16 cellular contexts compared by ENCODE assay signal in the genomic region with DNA sequence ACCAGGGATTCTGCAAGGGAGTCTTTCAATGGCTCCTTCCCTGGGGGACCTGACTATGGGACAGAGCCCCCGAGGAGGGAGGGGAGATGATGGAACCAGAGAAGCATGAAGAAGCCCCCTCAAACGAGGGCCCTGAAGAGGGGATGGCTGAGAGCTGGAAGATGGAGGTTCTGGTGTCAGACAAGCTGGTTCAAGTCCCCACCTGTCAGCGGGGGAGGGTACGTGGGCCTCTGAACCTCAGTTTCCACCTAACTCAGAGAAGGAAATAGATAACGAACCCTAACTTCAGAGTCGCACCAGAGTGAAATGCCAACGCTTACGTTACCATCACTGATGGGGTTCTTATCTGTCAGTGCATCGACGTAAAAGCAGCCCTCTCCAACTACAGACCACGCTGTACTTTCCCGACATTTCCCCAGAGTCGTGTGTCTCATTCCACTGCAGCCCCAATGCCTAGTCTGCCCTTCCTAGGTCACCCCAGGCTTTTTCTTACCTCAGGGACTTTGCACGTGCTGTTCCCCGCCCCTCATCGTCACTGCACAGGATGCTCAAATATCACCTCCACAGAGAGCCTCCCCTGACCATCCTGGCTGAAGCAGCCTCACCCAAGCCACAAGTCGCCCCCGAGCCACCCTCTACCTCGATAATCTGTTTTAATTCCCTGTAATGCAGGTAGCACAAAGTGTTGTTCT.
DNase-seq lines count a peak whose midpoint lies in the region; ATAC-seq, FAIRE-seq and TF ChIP-seq lines count a peak whose summit lies in the region.
"Had no signal": no experiment of that assay in that cellular context is flagged by ENCODE, and none has a peak within 500 bp of the region (broad histone marks: within the 10 kb centered on the region; RNA-seq: fewer than 3 reads in every experiment).

No MANE protein-coding gene starts in this region.

- CTCF ChIA-PET in HepG2 (lab: Yijun Ruan, JAX; ENCODE audit: low intra/inter-chr PET ratio, low total read pairs): no interaction called here

- no peak overlapping the region for H3K4me3 ChIP-seq in HepG2 (replicated peaks in 1 of 3; ENCODE audit: insufficient read depth in 1 of 3, low read depth in 2 of 3, low read length in 3 of 3)
- no peak overlapping the region for H3K4me3 ChIP-seq in right lobe of liver
- H3K4me3 ChIP-seq: gastrocnemius medialis, uterus had no signal

- in situ Hi-C loops in HepG2 (cut with HindIII; ENCODE audit: extremely low pct_ligation_motif_present, low pct_unique_long_range_greater_than_20kb): no loop called here

- ATAC-seq in HepG2 (no peak), right lobe of liver (no peak)
- no peak for ATAC-seq in stimulated activated naive CD8-positive, alpha-beta T cell treated with anti-CD3 and anti-CD28 coated beads, Interleukin-15, amount 100 ng/mL, for 72 hours
- ATAC-seq: gastrocnemius medialis had no signal

- H3K36me3 Mint-ChIP-seq in endothelial cell (ENCODE audit: low read depth, unreplicated experiment) (peaks cover 49% of the 10 kb centered on the region), progenitor cell of endocrine pancreas (ENCODE audit: insufficient read depth) (no peaks in the 10 kb centered on the region)

- H3K27ac Mint-ChIP-seq in endothelial cell (ENCODE audit: unreplicated experiment) (peak overlapping the region; percentile 61), progenitor cell of endocrine pancreas (no peak overlapping the region)
- H3K27ac Mint-ChIP-seq in stimulated activated naive CD8-positive, alpha-beta T cell treated with anti-CD3 and anti-CD28 coated beads, Interleukin-15, amount 100 ng/mL, for 72 hours: peak overlapping the region; percentile 77 to 81

- H3K4me2 ChIP-seq in HepG2 (ENCODE audit: low read depth, low read length): no peak overlapping the region

- TF ChIP-seq EP300 in HepG2 (IDR thresholded peaks at IDR 0.05; ENCODE audit: low read depth in 2 of 2, low read length in 2 of 2): no peak
- no peak for TF ChIP-seq EP300 in HepG2 (CRISPR knock-in tag; IDR thresholded peaks at IDR 0.05; ENCODE audit: borderline replicate concordance)

- no peaks in the 10 kb centered on the region for H3K4me1 ChIP-seq in HepG2 (ENCODE audit: insufficient read depth, low read length)
- H3K4me1 ChIP-seq in right lobe of liver: no peaks in the 10 kb centered on the region
- H3K4me1 ChIP-seq: gastrocnemius medialis, parathyroid adenoma, uterus had no signal

- H3K9me3 ChIP-seq in HepG2 (ENCODE audit: low read length) (0 out of 2 replicates have a peak, but pooled peaks cover 4% of the 10 kb centered on the region), right lobe of liver (no peaks in the 10 kb centered on the region)
- H3K9me3 ChIP-seq: gastrocnemius medialis, uterus had no signal

- no peak for TF ChIP-seq POLR2A in HepG2 (IDR thresholded peaks at IDR 0.05; ENCODE audit: insufficient read depth in 1 of 2, low read depth in 2 of 2, low read length in 2 of 2)
- TF ChIP-seq POLR2A in right lobe of liver (IDR thresholded peaks at IDR 0.05): no peak

- POLR2A ChIA-PET in HepG2 (lab: Yijun Ruan, JAX): no interaction called here

- H2AFZ ChIP-seq in HepG2 (ENCODE audit: low read length): no peak overlapping the region
- H2AFZ ChIP-seq: parathyroid adenoma had no signal

- H3K4me3 Mint-ChIP-seq in endothelial cell (ENCODE audit: unreplicated experiment): peak overlapping the region; percentile 77
- H3K4me3 Mint-ChIP-seq in stimulated activated naive CD8-positive, alpha-beta T cell treated with anti-CD3 and anti-CD28 coated beads, Interleukin-15, amount 100 ng/mL, for 72 hours: peak overlapping the region; percentile 42 to 55
- H3K4me3 Mint-ChIP-seq in progenitor cell of endocrine pancreas (ENCODE audit: low read depth): no peak overlapping the region

- TF ChIP-seq RAD21 in HepG2 (CRISPR knock-in tag; IDR thresholded peaks at IDR 0.05): no peak

- H3K9me3 Mint-ChIP-seq in endothelial cell (ENCODE audit: unreplicated experiment) (no peaks in the 10 kb centered on the region), progenitor cell of endocrine pancreas (ENCODE audit: low read depth) (peaks cover 6% of the 10 kb centered on the region)
- peaks cover under 1 to 19% of the 10 kb centered on the region in 2 donors for H3K9me3 Mint-ChIP-seq in stimulated activated naive CD8-positive, alpha-beta T cell treated with anti-CD3 and anti-CD28 coated beads, Interleukin-15, amount 100 ng/mL, for 72 hours

- 41% methylated on average over 19 of the region's 19 CpGs for WGBS in HepG2 (ENCODE audit: low lambda C conversion rate)
- WGBS in right lobe of liver (ENCODE audit: insufficient coverage, low coverage, low lambda C conversion rate, missing lambda C conversion rate): 77% methylated on average over 17 of the region's 19 CpGs

- H3K36me3 ChIP-seq in HepG2 (replicated peaks in 1 of 2; ENCODE audit: control insufficient read depth in 1 of 2, insufficient read depth in 2 of 2, low read length in 2 of 2) (no peaks in the 10 kb centered on the region), right lobe of liver (no peaks in the 10 kb centered on the region)
- H3K36me3 ChIP-seq: brain microvascular endothelial cell, gastrocnemius medialis, uterus had no signal

- no peaks in the 10 kb centered on the region for H3K79me2 ChIP-seq in HepG2 (ENCODE audit: insufficient read depth, low read length)
- H3K79me2 ChIP-seq: parathyroid adenoma had no signal

- DNase-seq in HepG2 (ENCODE audit: low spot score) (no peak), right lobe of liver (no peak), endothelial cell (ENCODE audit: low spot score) (no peak), NCI-H510A (lab: John Stamatoyannopoulos, UW) (no peak), DMS53 treated with DMSO at 0.1 percent for 48 hours (lab: John Stamatoyannopoulos, UW; ENCODE audit: unreplicated experiment) (no peak), progenitor cell of endocrine pancreas (ENCODE audit: low spot score, unreplicated experiment) (no peak)
- DNase-seq in activated CD8-positive, alpha-beta memory T cell treated with anti-CD3 and anti-CD28 coated beads, Interleukin-2, amount 50 U/mL, for 4 hours: peak; percentile 45
- peak; percentile 21 to 39 for DNase-seq in stimulated activated naive CD8-positive, alpha-beta T cell treated with anti-CD3 and anti-CD28 coated beads, Interleukin-15, amount 100 ng/mL, for 72 hours
- DNase-seq: AML-193, brain microvascular endothelial cell, gastrocnemius medialis, KBM-7, NCI-H1436, NCI-H69, uterus had no signal

- H4K20me1 ChIP-seq in HepG2 (ENCODE audit: insufficient read depth, low read length): no peaks in the 10 kb centered on the region

- H3K4me1 Mint-ChIP-seq in endothelial cell (ENCODE audit: unreplicated experiment) (peaks cover 86% of the 10 kb centered on the region), progenitor cell of endocrine pancreas (ENCODE audit: low read depth) (no peaks in the 10 kb centered on the region)
- peaks cover 97% of the 10 kb centered on the region for H3K4me1 Mint-ChIP-seq in stimulated activated naive CD8-positive, alpha-beta T cell treated with anti-CD3 and anti-CD28 coated beads, Interleukin-15, amount 100 ng/mL, for 72 hours

- H3K27ac ChIP-seq in HepG2 (ENCODE audit: extremely low read length, insufficient read depth, low read length) (no peak overlapping the region), right lobe of liver (no peak overlapping the region)
- H3K27ac ChIP-seq: brain microvascular endothelial cell, gastrocnemius medialis, parathyroid adenoma, uterus had no signal

- intact Hi-C loops in HepG2 (cut with micrococcal nuclease; ENCODE audit: unreplicated experiment): no loop called here
- intact Hi-C loops in right lobe of liver (cut with DNase I): no loop called here

- no peak for FAIRE-seq in HepG2 (lab: Jason Lieb, UNC)

- TF ChIP-seq CTCF in HepG2 (CRISPR knock-in tag; IDR thresholded peaks at IDR 0.05) (no peak), right lobe of liver (IDR thresholded peaks at IDR 0.05) (no peak), endothelial cell (IDR thresholded peaks at IDR 0.05; ENCODE audit: unreplicated experiment) (no peak), progenitor cell of endocrine pancreas (IDR thresholded peaks at IDR 0.05; ENCODE audit: unreplicated experiment) (no peak)

- H3K27me3 Mint-ChIP-seq in endothelial cell (ENCODE audit: unreplicated experiment) (peaks cover 40% of the 10 kb centered on the region), progenitor cell of endocrine pancreas (peaks cover 4% of the 10 kb centered on the region)
- no peaks in the 10 kb centered on the region for H3K27me3 Mint-ChIP-seq in stimulated activated naive CD8-positive, alpha-beta T cell treated with anti-CD3 and anti-CD28 coated beads, Interleukin-15, amount 100 ng/mL, for 72 hours

- H3K27me3 ChIP-seq in HepG2 (ENCODE audit: control insufficient read depth in 1 of 2, insufficient read depth in 2 of 2, low read length in 2 of 2) (peaks cover 7 to 40% of the 10 kb centered on the region in 2 experiments; a peak in 4 of 5 replicates), right lobe of liver (no peaks in the 10 kb centered on the region)
- H3K27me3 ChIP-seq: brain microvascular endothelial cell, gastrocnemius medialis, uterus had no signal

- H3K9ac ChIP-seq in HepG2 (ENCODE audit: insufficient read depth, low read depth, low read length): no peak overlapping the region
- H3K9ac ChIP-seq: parathyroid adenoma had no signal

- no TSS peak for BruUV-seq in HepG2 (replicated peaks; lab: Mats Ljungman, UMichigan)

TF ChIP-seq in HepG2, 621 proteins besides CTCF, POLR2A, EP300 and RAD21:
- TF ChIP-seq HDAC2 (CRISPR knock-in tag; IDR thresholded peaks at IDR 0.05) (no peak), FOXP1 (IDR thresholded peaks at IDR 0.05) (no peak), FOXP1 (CRISPR knock-in tag; IDR thresholded peaks at IDR 0.05) (no peak), ZNF143 (CRISPR knock-in tag; IDR thresholded peaks at IDR 0.05) (no peak), EZH2 (conservative IDR thresholded peaks at IDR 0.05; ENCODE audit: low read depth, low read length) (peak; percentile 17; the same call in 1 of the 2 replicates)

Comparison
In these comparisons a context has a peak if more than half of its experiments do, and no peak if none do; other contexts are left out.
1. DNase-seq: peak in activated CD8-positive, alpha-beta memory T cell treated with anti-CD3 and anti-CD28 coated beads, Interleukin-2, amount 50 U/mL, for 4 hours (single experiment) and stimulated activated naive CD8-positive, alpha-beta T cell treated with anti-CD3 and anti-CD28 coated beads, Interleukin-15, amount 100 ng/mL, for 72 hours (2 of 2); none in HepG2 (single experiment), right lobe of liver (0 of 3), endothelial cell (single experiment), NCI-H510A (single experiment), DMS53 treated with DMSO at 0.1 percent for 48 hours (single experiment) and progenitor cell of endocrine pancreas (single experiment).